ENCODE assay signal across 13 cellular contexts in the genomic region with DNA sequence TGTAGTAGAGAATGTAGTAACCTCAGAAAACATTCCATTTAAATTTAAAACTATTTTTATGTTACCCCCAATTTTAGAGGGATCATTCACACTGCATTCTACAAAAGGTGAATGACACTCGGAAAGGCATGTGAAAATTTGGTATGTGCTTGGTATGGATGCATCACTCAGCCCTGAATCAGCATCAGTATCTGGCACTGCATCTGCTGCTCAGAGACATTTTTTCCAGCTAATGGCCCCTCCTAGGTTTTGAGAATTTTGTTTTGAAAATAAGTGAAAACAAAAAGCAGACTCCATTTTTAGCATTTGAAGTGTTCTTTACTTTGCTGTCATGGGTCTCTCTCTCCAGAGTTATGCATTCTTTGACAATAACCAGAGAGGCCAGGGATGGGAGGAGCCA.
"Had no signal": no experiment of that assay in that cellular context is flagged by ENCODE, and none has a peak within 500 bp of the region (broad histone marks: within the 10 kb centered on the region; RNA-seq: fewer than 3 reads in every experiment).

No MANE protein-coding gene starts in this region.

- DNase-seq: activated B cell treated with CpG ODN at 0.5 μM for 24 hours; activated CD4-positive, alpha-beta T cell treated with anti-CD3 and anti-CD28 coated beads, Interleukin-2, amount 10 ng/mL, durations not matched to agents 24 days and 14 days; activated naive CD4-positive, alpha-beta T cell treated with anti-CD3 and anti-CD28 coated beads, Interleukin-2, amount 10 ng/mL, durations not matched to agents 7 days and 5 days; brain microvascular endothelial cell; cerebellar nuclear complex; dermis blood vessel endothelial cell; endodermal cell; gastrocnemius medialis; kidney glomerular epithelial cell; ovary; stimulated activated CD4-positive, alpha-beta T cell treated with anti-CD3 and anti-CD28 coated beads, Interleukin-4, amount 100 ng/mL, for 1 hour; T-helper 1 cell had no signal

- H3K27ac ChIP-seq: brain microvascular endothelial cell, esophagus muscularis mucosa, gastrocnemius medialis, ovary had no signal

- H3K4me3 ChIP-seq: esophagus muscularis mucosa, gastrocnemius medialis, ovary had no signal

- H3K27me3 ChIP-seq: brain microvascular endothelial cell, esophagus muscularis mucosa, gastrocnemius medialis, ovary had no signal

- H3K36me3 ChIP-seq: brain microvascular endothelial cell, esophagus muscularis mucosa, gastrocnemius medialis, ovary had no signal

- ATAC-seq: gastrocnemius medialis had no signal

- H3K4me1 ChIP-seq: gastrocnemius medialis had no signal

- H3K9me3 ChIP-seq: esophagus muscularis mucosa, gastrocnemius medialis, ovary had no signal
